In the genomic region with DNA sequence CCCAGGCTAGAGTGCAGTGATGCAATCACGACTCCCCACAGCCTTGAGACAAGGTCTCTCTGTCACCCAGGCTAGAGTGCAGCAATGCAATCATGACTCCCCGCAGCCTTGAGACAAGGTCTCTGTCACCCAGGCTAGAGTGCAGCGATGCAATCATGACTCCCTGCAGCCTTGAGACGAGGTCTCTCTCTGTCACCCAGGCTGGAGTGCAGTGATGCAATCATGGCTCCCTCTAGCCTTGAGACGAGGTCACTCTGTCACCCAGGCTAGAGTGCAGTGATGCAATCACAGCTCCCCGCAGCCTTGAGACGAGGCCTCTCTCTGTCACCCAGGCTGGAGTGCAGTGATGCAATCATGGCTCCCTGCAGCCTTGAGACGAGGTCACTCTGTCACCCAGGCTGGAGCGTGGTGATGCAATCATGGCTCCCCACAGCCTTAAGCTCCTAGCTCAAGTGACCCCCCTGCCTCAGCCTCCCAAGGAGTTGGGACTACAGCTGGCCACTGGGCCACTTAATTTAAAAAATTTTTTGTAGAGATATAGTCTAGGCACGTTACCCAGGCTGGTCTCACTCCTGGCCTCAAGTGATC, we compare ENCODE assay signal across 1 cellular context.
TF ChIP-seq lines count a peak whose summit lies in the region.

No MANE protein-coding gene starts in this region.

TF ChIP-seq in HepG2, 621 proteins besides CTCF, POLR2A, EP300 and RAD21 (continued from another document):
- TF ChIP-seq, protein P1, sequence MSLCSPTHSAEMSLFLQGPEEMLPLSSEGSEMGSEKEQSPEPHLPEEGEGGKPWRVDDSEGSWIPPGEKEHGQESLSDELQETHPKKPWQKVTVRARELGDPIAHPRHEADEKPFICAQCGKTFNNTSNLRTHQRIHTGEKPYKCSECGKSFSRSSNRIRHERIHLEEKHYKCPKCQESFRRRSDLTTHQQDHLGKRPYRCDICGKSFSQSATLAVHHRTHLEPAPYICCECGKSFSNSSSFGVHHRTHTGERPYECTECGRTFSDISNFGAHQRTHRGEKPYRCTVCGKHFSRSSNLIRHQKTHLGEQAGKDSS (CRISPR knock-in tag; IDR thresholded peaks at IDR 0.05; ENCODE audit: borderline replicate concordance, low read depth), result peak; percentile 92; the same call in 1 of the 2 replicates
- TF ChIP-seq, protein P2, sequence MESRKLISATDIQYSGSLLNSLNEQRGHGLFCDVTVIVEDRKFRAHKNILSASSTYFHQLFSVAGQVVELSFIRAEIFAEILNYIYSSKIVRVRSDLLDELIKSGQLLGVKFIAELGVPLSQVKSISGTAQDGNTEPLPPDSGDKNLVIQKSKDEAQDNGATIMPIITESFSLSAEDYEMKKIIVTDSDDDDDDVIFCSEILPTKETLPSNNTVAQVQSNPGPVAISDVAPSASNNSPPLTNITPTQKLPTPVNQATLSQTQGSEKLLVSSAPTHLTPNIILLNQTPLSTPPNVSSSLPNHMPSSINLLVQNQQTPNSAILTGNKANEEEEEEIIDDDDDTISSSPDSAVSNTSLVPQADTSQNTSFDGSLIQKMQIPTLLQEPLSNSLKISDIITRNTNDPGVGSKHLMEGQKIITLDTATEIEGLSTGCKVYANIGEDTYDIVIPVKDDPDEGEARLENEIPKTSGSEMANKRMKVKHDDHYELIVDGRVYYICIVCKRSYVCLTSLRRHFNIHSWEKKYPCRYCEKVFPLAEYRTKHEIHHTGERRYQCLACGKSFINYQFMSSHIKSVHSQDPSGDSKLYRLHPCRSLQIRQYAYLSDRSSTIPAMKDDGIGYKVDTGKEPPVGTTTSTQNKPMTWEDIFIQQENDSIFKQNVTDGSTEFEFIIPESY (CRISPR knock-in tag; IDR thresholded peaks at IDR 0.05), result peak; percentile 87
- TF ChIP-seq MXD3 (CRISPR knock-in tag; IDR thresholded peaks at IDR 0.05) (no peak), MIER3 (CRISPR knock-in tag; IDR thresholded peaks at IDR 0.05; ENCODE audit: borderline replicate concordance) (peak; percentile 98), RXRB (CRISPR knock-in tag; IDR thresholded peaks at IDR 0.05; ENCODE audit: borderline replicate concordance) (peak; percentile 100), ZNF775 (CRISPR knock-in tag; IDR thresholded peaks at IDR 0.05; ENCODE audit: borderline replicate concordance) (no peak), RBFOX2 (IDR thresholded peaks at IDR 0.05; ENCODE audit: low read depth, low read length) (no peak), GABPA (IDR thresholded peaks at IDR 0.05; ENCODE audit: low read depth, low read length) (no peak), GABPA (CRISPR knock-in tag; IDR thresholded peaks at IDR 0.05; ENCODE audit: low read depth) (peak; percentile 57), EZH2 (conservative IDR thresholded peaks at IDR 0.05; ENCODE audit: low read depth, low read length) (no peak), NR2F6 (IDR thresholded peaks at IDR 0.05) (peak; percentile 96), NR2F6 (CRISPR knock-in tag; IDR thresholded peaks at IDR 0.05) (peak; percentile 98), ZNF20 (CRISPR knock-in tag; IDR thresholded peaks at IDR 0.05) (no peak), SATB2 (CRISPR knock-in tag; IDR thresholded peaks at IDR 0.05) (no peak), REPIN1 (CRISPR knock-in tag; IDR thresholded peaks at IDR 0.05; ENCODE audit: borderline replicate concordance, low read depth) (peak; percentile 99), ATF3 (CRISPR knock-in tag; IDR thresholded peaks at IDR 0.05) (peak; percentile 100), ZNF10 (CRISPR knock-in tag; IDR thresholded peaks at IDR 0.05; ENCODE audit: borderline replicate concordance, low read depth) (no peak), ZNF563 (CRISPR knock-in tag; IDR thresholded peaks at IDR 0.05) (peak; percentile 84; the same call in 1 of the 2 replicates), SNAI1 (CRISPR knock-in tag; IDR thresholded peaks at IDR 0.05; ENCODE audit: borderline replicate concordance) (no peak), HOXA7 (CRISPR knock-in tag; IDR thresholded peaks at IDR 0.05) (peak; percentile 94; the same call in 1 of the 2 replicates), ZNF430 (CRISPR knock-in tag; IDR thresholded peaks at IDR 0.05) (peak; percentile 89; the same call in 1 of the 2 replicates), ZNF619 (CRISPR knock-in tag; IDR thresholded peaks at IDR 0.05) (no peak), NCOR1 (IDR thresholded peaks at IDR 0.05; ENCODE audit: borderline replicate concordance, low read length) (peak; percentile 94), SMC3 (IDR thresholded peaks at IDR 0.05; ENCODE audit: low read length) (peak; percentile 55; the same call in 1 of the 2 replicates), ZNF558 (CRISPR knock-in tag; IDR thresholded peaks at IDR 0.05; ENCODE audit: borderline replicate concordance) (peak; percentile 84), ARHGAP35 (CRISPR knock-in tag; IDR thresholded peaks at IDR 0.05; ENCODE audit: borderline replicate concordance) (peak; percentile 87; the same call in 1 of the 2 replicates)
- TF ChIP-seq, protein P3, sequence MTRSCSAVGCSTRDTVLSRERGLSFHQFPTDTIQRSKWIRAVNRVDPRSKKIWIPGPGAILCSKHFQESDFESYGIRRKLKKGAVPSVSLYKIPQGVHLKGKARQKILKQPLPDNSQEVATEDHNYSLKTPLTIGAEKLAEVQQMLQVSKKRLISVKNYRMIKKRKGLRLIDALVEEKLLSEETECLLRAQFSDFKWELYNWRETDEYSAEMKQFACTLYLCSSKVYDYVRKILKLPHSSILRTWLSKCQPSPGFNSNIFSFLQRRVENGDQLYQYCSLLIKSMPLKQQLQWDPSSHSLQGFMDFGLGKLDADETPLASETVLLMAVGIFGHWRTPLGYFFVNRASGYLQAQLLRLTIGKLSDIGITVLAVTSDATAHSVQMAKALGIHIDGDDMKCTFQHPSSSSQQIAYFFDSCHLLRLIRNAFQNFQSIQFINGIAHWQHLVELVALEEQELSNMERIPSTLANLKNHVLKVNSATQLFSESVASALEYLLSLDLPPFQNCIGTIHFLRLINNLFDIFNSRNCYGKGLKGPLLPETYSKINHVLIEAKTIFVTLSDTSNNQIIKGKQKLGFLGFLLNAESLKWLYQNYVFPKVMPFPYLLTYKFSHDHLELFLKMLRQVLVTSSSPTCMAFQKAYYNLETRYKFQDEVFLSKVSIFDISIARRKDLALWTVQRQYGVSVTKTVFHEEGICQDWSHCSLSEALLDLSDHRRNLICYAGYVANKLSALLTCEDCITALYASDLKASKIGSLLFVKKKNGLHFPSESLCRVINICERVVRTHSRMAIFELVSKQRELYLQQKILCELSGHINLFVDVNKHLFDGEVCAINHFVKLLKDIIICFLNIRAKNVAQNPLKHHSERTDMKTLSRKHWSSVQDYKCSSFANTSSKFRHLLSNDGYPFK (CRISPR knock-in tag; IDR thresholded peaks at IDR 0.05; ENCODE audit: borderline replicate concordance), result peak; percentile 73; the same call in 1 of the 2 replicates
